Comparison of ENCODE assay signal across 20 cellular contexts in the genomic region with DNA sequence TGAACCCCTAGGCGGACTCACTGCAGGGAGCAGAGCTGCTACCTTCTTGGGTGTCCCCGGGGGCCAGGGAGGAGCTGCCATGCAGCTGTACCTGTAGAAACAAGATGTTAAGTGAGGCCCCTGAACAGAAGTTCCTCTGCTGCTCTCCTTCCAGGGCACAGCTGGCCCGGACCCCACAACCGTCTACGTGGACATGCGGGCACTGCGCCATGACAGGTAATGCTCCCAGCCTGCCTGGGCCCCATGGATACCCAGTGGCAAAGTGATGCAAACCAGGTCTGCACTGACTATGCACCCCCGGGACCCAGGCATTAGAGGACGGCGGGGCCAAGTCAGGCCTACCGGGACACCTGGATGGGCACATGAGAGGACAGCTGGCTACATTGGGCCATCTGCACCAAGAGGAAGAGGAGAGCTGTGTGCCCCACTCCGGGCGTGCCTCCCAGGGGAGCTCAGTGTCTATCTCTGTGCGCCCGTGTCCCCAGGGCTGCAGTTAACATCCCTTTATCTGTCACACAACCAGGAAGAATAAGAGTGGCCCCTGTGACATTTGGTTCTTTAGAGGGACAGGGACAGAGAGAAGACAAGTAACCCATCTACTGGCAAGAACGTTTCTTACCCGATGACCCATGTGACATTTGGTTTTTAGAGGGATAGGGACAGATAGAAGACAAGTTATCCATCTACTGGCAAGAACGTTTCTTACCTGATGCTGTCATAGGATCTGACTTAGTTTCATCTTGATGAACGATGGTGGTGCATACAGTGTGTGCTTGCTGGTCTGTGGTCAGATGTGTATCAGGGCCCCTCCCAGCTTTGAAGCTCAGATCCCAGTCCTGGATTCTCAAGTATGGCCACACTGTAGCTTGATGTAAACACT. TPM values are rescaled to one million over a fixed set of nuclear protein-coding genes. Genes with fewer than 3 reads are reported as not detected.
DNase-seq lines count a peak whose midpoint lies in the region; ATAC-seq, FAIRE-seq and TF ChIP-seq lines count a peak whose summit lies in the region.
"Had no signal": no experiment of that assay in that cellular context is flagged by ENCODE, and none has a peak within 500 bp of the region (broad histone marks: within the 10 kb centered on the region; RNA-seq: fewer than 3 reads in every experiment).

No MANE protein-coding gene starts in this region.

- ATAC-seq in activated CD8-positive, alpha-beta memory T cell treated with anti-CD3 and anti-CD28 coated beads, Interleukin-2, amount 10 ng/mL, durations not matched to agents 7 days and 5 days = no peak
- ATAC-seq in sciatic nerve (no peak), GM18520 (IDR thresholded peaks at IDR 0.05; ENCODE audit: unreplicated experiment) (no peak)
- ATAC-seq: esophagus mucosa had no signal

- DNase-seq in activated CD8-positive, alpha-beta memory T cell treated with anti-CD3 and anti-CD28 coated beads, Interleukin-2, amount 10 ng/mL, durations not matched to agents 7 days and 5 days = peak; percentile 39
- DNase-seq in activated CD8-positive, alpha-beta memory T cell treated with anti-CD3 and anti-CD28 coated beads, Interleukin-2, amount 50 U/mL, for 48 hours = no peak
- DNase-seq in bronchial epithelial cell (ENCODE audit: low read depth) = no peak
- peak; percentile 50 for DNase-seq in sciatic nerve (ENCODE audit: low spot score)
- no peak for DNase-seq in glomerular visceral epithelial cell (ENCODE audit: extremely low spot score)
- no peak for DNase-seq in DMS53 (lab: John Stamatoyannopoulos, UW)
- DNase-seq: COR-L47; cortex of kidney; GDM1; HFFc6; KG1; kidney; NCI-H510A; stimulated activated CD4-positive, alpha-beta T cell treated with anti-CD3 and anti-CD28 coated beads, Interleukin-1b, Interleukin-23, amount 100 ng/mL, for 48 hours had no signal

- TF ChIP-seq CTCF in bronchial epithelial cell (IDR thresholded peaks at IDR 0.05; ENCODE audit: insufficient read depth, low read length, severe bottlenecking) = no peak

- intact Hi-C loops in sciatic nerve (cut with DNase I) = no loop called here

- no peaks in the 10 kb centered on the region for H3K9me3 Mint-ChIP-seq in activated CD8-positive, alpha-beta memory T cell treated with anti-CD3 and anti-CD28 coated beads, Interleukin-2, amount 10 ng/mL, durations not matched to agents 7 days and 5 days (ENCODE audit: low read depth)
- H3K9me3 Mint-ChIP-seq: HFFc6 had no signal

- H3K4me3 Mint-ChIP-seq in activated CD8-positive, alpha-beta memory T cell treated with anti-CD3 and anti-CD28 coated beads, Interleukin-2, amount 10 ng/mL, durations not matched to agents 7 days and 5 days = no peak overlapping the region
- H3K4me3 Mint-ChIP-seq: HFFc6 had no signal

- peak overlapping the region; percentile 90 for H3K27ac Mint-ChIP-seq in activated CD8-positive, alpha-beta memory T cell treated with anti-CD3 and anti-CD28 coated beads, Interleukin-2, amount 10 ng/mL, durations not matched to agents 7 days and 5 days
- H3K27ac Mint-ChIP-seq: HFFc6 had no signal

- H3K4me1 Mint-ChIP-seq in activated CD8-positive, alpha-beta memory T cell treated with anti-CD3 and anti-CD28 coated beads, Interleukin-2, amount 10 ng/mL, durations not matched to agents 7 days and 5 days = peaks cover 29% of the 10 kb centered on the region

- H3K27me3 ChIP-seq in bronchial epithelial cell (ENCODE audit: control insufficient read depth, insufficient read depth, low read length) = no peaks in the 10 kb centered on the region
- H3K27me3 ChIP-seq: SJSA1, tibial nerve had no signal

- no peaks in the 10 kb centered on the region for H3K9me3 ChIP-seq in KOPT-K1 (ENCODE audit: insufficient read depth, low read length, poor library complexity, severe bottlenecking)
- H3K9me3 ChIP-seq: SJSA1, tibial nerve had no signal

- peaks cover 39% of the 10 kb centered on the region for H3K36me3 Mint-ChIP-seq in activated CD8-positive, alpha-beta memory T cell treated with anti-CD3 and anti-CD28 coated beads, Interleukin-2, amount 10 ng/mL, durations not matched to agents 7 days and 5 days

- H3K27ac ChIP-seq in KOPT-K1 (ENCODE audit: low read depth, low read length, poor library complexity, severe bottlenecking) = peak overlapping the region; percentile 93
- H3K27ac ChIP-seq: SJSA1, tibial nerve had no signal

- H3K36me3 ChIP-seq in KOPT-K1 (ENCODE audit: insufficient read depth, low read length) (peaks cover 74% of the 10 kb centered on the region), bronchial epithelial cell (ENCODE audit: control insufficient read depth, insufficient read depth, low read length) (peaks cover 52% of the 10 kb centered on the region)

- CTCF ChIA-PET in activated CD8-positive, alpha-beta memory T cell treated with anti-CD3 and anti-CD28 coated beads, Interleukin-2, amount 10 ng/mL, durations not matched to agents 7 days and 5 days (lab: Charles Lee) = interaction anchor here (1.0 to 1.9 kb wide), 2 partner anchors 74 to 79 kb away, joined by 3 to 8 read pairs; a partner anchor contains a TSS

- H3K27me3 Mint-ChIP-seq in activated CD8-positive, alpha-beta memory T cell treated with anti-CD3 and anti-CD28 coated beads, Interleukin-2, amount 10 ng/mL, durations not matched to agents 7 days and 5 days = no peaks in the 10 kb centered on the region

- H3K4me3 ChIP-seq in bronchial epithelial cell (ENCODE audit: low read depth, low read length) = no peak overlapping the region
- H3K4me3 ChIP-seq: SJSA1, tibial nerve had no signal

- peak; percentile 66 for FAIRE-seq in bronchial epithelial cell (lab: Jason Lieb, UNC)
- FAIRE-seq: astrocyte, kidney had no signal

RNA-seq across cellular contexts. Expression of a gene that starts 44.1 kb away (rescaled TPM):
- 1 to 10 TPM in 1 of 2 experiments, under 1 TPM in 1; 0.77 to 1.5 TPM for total RNA-seq in activated CD8-positive, alpha-beta memory T cell treated with anti-CD3 and anti-CD28 coated beads, Interleukin-2, amount 10 ng/mL, durations not matched to agents 7 days and 5 days
- total RNA-seq in bronchial epithelial cell (not detected in 2 replicates), sciatic nerve (1,180 TPM)
- total RNA-seq: HFFc6, SJSA1 had no signal

Comparison
In these comparisons a context has a peak if more than half of its experiments do, and no peak if none do; other contexts are left out.
1. DNase-seq: peak in activated CD8-positive, alpha-beta memory T cell treated with anti-CD3 and anti-CD28 coated beads, Interleukin-2, amount 10 ng/mL, durations not matched to agents 7 days and 5 days (single experiment) and sciatic nerve (single experiment); none in activated CD8-positive, alpha-beta memory T cell treated with anti-CD3 and anti-CD28 coated beads, Interleukin-2, amount 50 U/mL, for 48 hours (single experiment), bronchial epithelial cell (single experiment), glomerular visceral epithelial cell (single experiment) and DMS53 (single experiment).
2. RNA of a gene that starts 44.1 kb away (total RNA-seq): 1,180 TPM in sciatic nerve (single experiment); 0.77 to 1.5 TPM in activated CD8-positive, alpha-beta memory T cell treated with anti-CD3 and anti-CD28 coated beads, Interleukin-2, amount 10 ng/mL, durations not matched to agents 7 days and 5 days and not detected in bronchial epithelial cell; every median in the first group is over 100 times any median in the second.